Comparison of ENCODE assay signal across 23 cellular contexts in genomic region chr1:218081358-218081757, GRCh38.
"Had no signal": no experiment of that assay in that cellular context is flagged by ENCODE, and none has a peak within 500 bp of the region (broad histone marks: within the 10 kb centered on the region; RNA-seq: fewer than 3 reads in every experiment).

No MANE protein-coding gene starts in this region.

- H3K27ac ChIP-seq: colonic mucosa, coronary artery, dorsolateral prefrontal cortex, epithelial cell of prostate, esophagus muscularis mucosa, esophagus squamous epithelium, foreskin keratinocyte, gastrocnemius medialis, gastroesophageal sphincter, heart left ventricle, heart right ventricle had no signal

- H3K4me3 ChIP-seq: colonic mucosa, coronary artery, dorsolateral prefrontal cortex, esophagus muscularis mucosa, esophagus squamous epithelium, gastrocnemius medialis, gastroesophageal sphincter, heart left ventricle, heart right ventricle had no signal

- H3K27me3 Mint-ChIP-seq: dendritic cell treated with granulocyte-macrophage colony-stimulating factor and Interleukin-4, amounts not matched to agents 40 ng/mL and 50 ng/mL, for 4 days; effector memory CD8-positive, alpha-beta T cell had no signal

- H3K4me1 ChIP-seq: colonic mucosa, esophagus muscularis mucosa, esophagus squamous epithelium, foreskin keratinocyte, gastrocnemius medialis, gastroesophageal sphincter, heart right ventricle had no signal

- H3K4me3 Mint-ChIP-seq: dendritic cell treated with granulocyte-macrophage colony-stimulating factor and Interleukin-4, amounts not matched to agents 40 ng/mL and 50 ng/mL, for 4 days; effector memory CD8-positive, alpha-beta T cell; endodermal cell had no signal

- DNase-seq: colonic mucosa; cortex of kidney; dermis blood vessel endothelial cell; effector CD4-positive, alpha-beta T cell; effector CD8-positive, alpha-beta T cell; effector memory CD4-positive, alpha-beta T cell; effector memory CD8-positive, alpha-beta T cell; endodermal cell; erythroblast; esophagus squamous epithelium; foreskin keratinocyte; foreskin melanocyte; gastrocnemius medialis; head of caudate nucleus; heart left ventricle; heart right ventricle had no signal

- H3K9me3 Mint-ChIP-seq: endodermal cell had no signal

- H3K27me3 ChIP-seq: colonic mucosa, esophagus muscularis mucosa, esophagus squamous epithelium, foreskin keratinocyte, gastrocnemius medialis, gastroesophageal sphincter, heart left ventricle, heart right ventricle had no signal

- H3K36me3 ChIP-seq: colonic mucosa, esophagus muscularis mucosa, esophagus squamous epithelium, gastrocnemius medialis, gastroesophageal sphincter, heart left ventricle, heart right ventricle had no signal

- ATAC-seq: effector memory CD8-positive, alpha-beta T cell; esophagus mucosa; foreskin keratinocyte; gastrocnemius medialis; gastroesophageal sphincter; heart left ventricle; heart right ventricle had no signal

- H3K27ac Mint-ChIP-seq: dendritic cell treated with granulocyte-macrophage colony-stimulating factor and Interleukin-4, amounts not matched to agents 40 ng/mL and 50 ng/mL, for 4 days; effector memory CD8-positive, alpha-beta T cell; endodermal cell had no signal

- H3K9me3 ChIP-seq: colonic mucosa, esophagus muscularis mucosa, esophagus squamous epithelium, gastrocnemius medialis, gastroesophageal sphincter, heart left ventricle, heart right ventricle had no signal
